Comparison of ENCODE assay signal across 17 cellular contexts in genomic region chr2:86069091-86069685, GRCh38. TPM values are rescaled to one million over a fixed set of nuclear protein-coding genes. Genes with fewer than 3 reads are reported as not detected.
DNase-seq lines count a peak whose midpoint lies in the region; ATAC-seq and TF ChIP-seq lines count a peak whose summit lies in the region.
"Had no signal": no experiment of that assay in that cellular context is flagged by ENCODE, and none has a peak within 500 bp of the region (broad histone marks: within the 10 kb centered on the region; RNA-seq: fewer than 3 reads in every experiment).

No MANE protein-coding gene starts in this region.

- H3K27ac ChIP-seq in endodermal cell (ENCODE audit: low read depth, low read length), result no peak overlapping the region
- H3K27ac ChIP-seq in trophoblast cell (ENCODE audit: low read depth, low read length), result no peak overlapping the region
- H3K27ac ChIP-seq in smooth muscle cell (ENCODE audit: low read depth), result no peak overlapping the region
- H3K27ac ChIP-seq: upper lobe of right lung had no signal

- no peak overlapping the region for H3K18ac ChIP-seq in trophoblast cell (ENCODE audit: low read length)

- intact Hi-C loops in activated CD4-positive, alpha-beta T cell treated with anti-CD3 and anti-CD28 coated beads, Interleukin-2, amount 10 ng/mL, durations not matched to agents 24 days and 14 days (cut with micrococcal nuclease), result loop anchor here (2.0 kb wide), 1 partner anchor 30 kb away; no protein-coding TSS in a partner anchor

- H3K79me2 ChIP-seq in trophoblast cell (ENCODE audit: control insufficient read depth, insufficient read depth, low read length, poor library complexity) (no peaks in the 10 kb centered on the region), smooth muscle cell (ENCODE audit: low read depth) (no peaks in the 10 kb centered on the region)

- no peak overlapping the region for H4K8ac ChIP-seq in trophoblast cell (ENCODE audit: low read depth, low read length)

- no peak for DNase-seq in activated CD4-positive, alpha-beta T cell treated with anti-CD3 and anti-CD28 coated beads, Interleukin-2, amount 10 ng/mL, durations not matched to agents 24 days and 14 days
- DNase-seq in activated CD4-positive, alpha-beta T cell treated with anti-CD3 and anti-CD28 coated beads for 48 hours, result no peak
- peak; percentile 17 for DNase-seq in M059J (ENCODE audit: low read depth)
- no peak for DNase-seq in endodermal cell
- no peak for DNase-seq in trophoblast cell
- no peak for DNase-seq in smooth muscle cell (lab: John Stamatoyannopoulos, UW; ENCODE audit: unreplicated experiment)
- no peak for DNase-seq in NCI-H510A treated with DMSO at 0.1 percent for 48 hours (lab: John Stamatoyannopoulos, UW)
- DNase-seq: 8988T; activated B cell treated with CpG ODN at 0.5 μM for 24 hours; head of caudate nucleus; NCI-H2029; NCI-H526 treated with DMSO at 0.1 percent for 48 hours; nucleus accumbens; stimulated activated naive CD8-positive, alpha-beta T cell treated with anti-CD3 and anti-CD28 coated beads, Interleukin-15, Interleukin-2, amounts not matched to agents 100 U/mL and 50 U/mL, for 24 hours; upper lobe of right lung had no signal

- peaks cover 3% of the 10 kb centered on the region for H3K9me3 Mint-ChIP-seq in activated CD4-positive, alpha-beta T cell treated with anti-CD3 and anti-CD28 coated beads, Interleukin-2, amount 10 ng/mL, durations not matched to agents 24 days and 14 days
- peaks cover 7% of the 10 kb centered on the region for H3K9me3 Mint-ChIP-seq in endodermal cell
- H3K9me3 Mint-ChIP-seq: activated B cell treated with CpG ODN at 0.5 μM for 24 hours had no signal

- H3F3A ChIP-seq in smooth muscle cell (ENCODE audit: low read depth), result no peaks in the 10 kb centered on the region

- H4K91ac ChIP-seq in trophoblast cell (ENCODE audit: low read depth, low read length), result no peak overlapping the region

- no peaks in the 10 kb centered on the region for H3K27me3 Mint-ChIP-seq in activated CD4-positive, alpha-beta T cell treated with anti-CD3 and anti-CD28 coated beads, Interleukin-2, amount 10 ng/mL, durations not matched to agents 24 days and 14 days
- H3K27me3 Mint-ChIP-seq in endodermal cell (ENCODE audit: insufficient read depth), result no peaks in the 10 kb centered on the region
- H3K27me3 Mint-ChIP-seq: activated B cell treated with CpG ODN at 0.5 μM for 24 hours had no signal

- H3K4ac ChIP-seq in trophoblast cell (ENCODE audit: low read depth, low read length), result no peak overlapping the region

- H3K27me3 ChIP-seq in endodermal cell (ENCODE audit: control insufficient read depth, insufficient read depth, low read length, poor library complexity, severe bottlenecking) (no peaks in the 10 kb centered on the region), trophoblast cell (ENCODE audit: insufficient read depth, low read length) (no peaks in the 10 kb centered on the region), smooth muscle cell (ENCODE audit: low read depth) (no peaks in the 10 kb centered on the region)
- H3K27me3 ChIP-seq: upper lobe of right lung had no signal

- no peak overlapping the region for H4K12ac ChIP-seq in trophoblast cell (ENCODE audit: low read depth, low read length)

- H3K4me1 Mint-ChIP-seq in activated CD4-positive, alpha-beta T cell treated with anti-CD3 and anti-CD28 coated beads, Interleukin-2, amount 10 ng/mL, durations not matched to agents 24 days and 14 days, result peaks cover 27% of the 10 kb centered on the region
- H3K4me1 Mint-ChIP-seq in endodermal cell, result no peaks in the 10 kb centered on the region

- no peak overlapping the region for H2BK5ac ChIP-seq in trophoblast cell (ENCODE audit: low read depth, low read length, poor library complexity)

- no peak overlapping the region for H3K9ac ChIP-seq in endodermal cell (ENCODE audit: extremely low read depth, low read length, poor library complexity, severe bottlenecking)
- H3K9ac ChIP-seq in trophoblast cell (ENCODE audit: low read length), result no peak overlapping the region
- no peak overlapping the region for H3K9ac ChIP-seq in smooth muscle cell (ENCODE audit: low read depth)

- ATAC-seq in HG03378 (IDR thresholded peaks at IDR 0.05; ENCODE audit: unreplicated experiment), result no peak
- ATAC-seq: upper lobe of right lung had no signal

- H3K4me2 ChIP-seq in trophoblast cell (ENCODE audit: low read length), result no peak overlapping the region
- H3K4me2 ChIP-seq in smooth muscle cell, result no peak overlapping the region

- peaks cover 11% of the 10 kb centered on the region for H3K79me1 ChIP-seq in trophoblast cell (ENCODE audit: low read length)

- H2AFZ ChIP-seq in trophoblast cell (ENCODE audit: insufficient read depth, low read length, poor library complexity) (no peak overlapping the region), smooth muscle cell (ENCODE audit: low read depth) (no peak overlapping the region)

- H3K9me3 ChIP-seq in endodermal cell (ENCODE audit: control insufficient read depth, low read length), result peaks cover 3% of the 10 kb centered on the region
- H3K9me3 ChIP-seq in trophoblast cell (ENCODE audit: insufficient read depth, low read depth, low read length), result no peaks in the 10 kb centered on the region
- H3K9me3 ChIP-seq in smooth muscle cell (replicated peaks; ENCODE audit: low read depth), result no peaks in the 10 kb centered on the region
- H3K9me3 ChIP-seq: upper lobe of right lung had no signal

- H3K4me1 ChIP-seq in endodermal cell (ENCODE audit: control insufficient read depth, insufficient read depth, low read length) (no peaks in the 10 kb centered on the region), trophoblast cell (ENCODE audit: control insufficient read depth in 1 of 2, insufficient read depth in 2 of 2, low read length in 2 of 2) (peaks cover 3 to 15% of the 10 kb centered on the region in 2 experiments), smooth muscle cell (ENCODE audit: low read depth) (no peaks in the 10 kb centered on the region)

- H3K36me3 ChIP-seq in endodermal cell (ENCODE audit: control insufficient read depth, insufficient read depth, low read length) (peaks cover 95% of the 10 kb centered on the region), trophoblast cell (ENCODE audit: control insufficient read depth in 1 of 2, insufficient read depth in 2 of 2, low read length in 2 of 2) (peaks cover 31 to 52% of the 10 kb centered on the region in 2 experiments), smooth muscle cell (ENCODE audit: low read depth) (peaks cover 17% of the 10 kb centered on the region)

- H3K23ac ChIP-seq in trophoblast cell (ENCODE audit: low read length), result no peak overlapping the region

- no peak overlapping the region for H2AK5ac ChIP-seq in trophoblast cell (ENCODE audit: low read length)

- TF ChIP-seq CTCF in endodermal cell (conservative IDR thresholded peaks at IDR 0.05) (peak; percentile 45), smooth muscle cell (IDR thresholded peaks at IDR 0.05; ENCODE audit: borderline replicate concordance, insufficient read depth, poor library complexity, severe bottlenecking) (no peak)

- no peak overlapping the region for H3K14ac ChIP-seq in trophoblast cell (ENCODE audit: low read length)

- peaks cover 71% of the 10 kb centered on the region for H3K36me3 Mint-ChIP-seq in activated CD4-positive, alpha-beta T cell treated with anti-CD3 and anti-CD28 coated beads, Interleukin-2, amount 10 ng/mL, durations not matched to agents 24 days and 14 days (ENCODE audit: low read depth)
- peaks cover 78% of the 10 kb centered on the region for H3K36me3 Mint-ChIP-seq in endodermal cell (ENCODE audit: low read depth)

- H3K27ac Mint-ChIP-seq in activated CD4-positive, alpha-beta T cell treated with anti-CD3 and anti-CD28 coated beads, Interleukin-2, amount 10 ng/mL, durations not matched to agents 24 days and 14 days, result peak overlapping the region; percentile 30
- H3K27ac Mint-ChIP-seq in endodermal cell, result peak overlapping the region; percentile 45
- H3K27ac Mint-ChIP-seq: activated B cell treated with CpG ODN at 0.5 μM for 24 hours, mesothelial cell of epicardium had no signal

- H3K4me3 Mint-ChIP-seq in activated CD4-positive, alpha-beta T cell treated with anti-CD3 and anti-CD28 coated beads, Interleukin-2, amount 10 ng/mL, durations not matched to agents 24 days and 14 days, result no peak overlapping the region
- H3K4me3 Mint-ChIP-seq in endodermal cell, result no peak overlapping the region
- H3K4me3 Mint-ChIP-seq: activated B cell treated with CpG ODN at 0.5 μM for 24 hours, mesothelial cell of epicardium had no signal

- H3K4me3 ChIP-seq in endodermal cell (ENCODE audit: low read length), result no peak overlapping the region
- no peak overlapping the region for H3K4me3 ChIP-seq in trophoblast cell (ENCODE audit: low read depth, low read length)
- no peak overlapping the region for H3K4me3 ChIP-seq in smooth muscle cell
- H3K4me3 ChIP-seq: upper lobe of right lung had no signal

- peak overlapping the region; percentile 40 for H2BK120ac ChIP-seq in trophoblast cell (ENCODE audit: insufficient read depth, low read length, poor library complexity)

- 81 to 98% methylated on average over 3 to 6 of the region's 8 CpGs for WGBS in endodermal cell (ENCODE audit: insufficient coverage in 1 of 2, insufficient read length in 1 of 2), 2 experiments
- no CpG with 5 or more reads among the region's 8 CpGs for WGBS in trophoblast cell (ENCODE audit: extremely low coverage, insufficient coverage, insufficient read length)
- WGBS in smooth muscle cell (ENCODE audit: low lambda C conversion rate), result 71% methylated on average over 8 of the region's 8 CpGs

- H4K20me1 ChIP-seq in smooth muscle cell (ENCODE audit: low read depth), result no peaks in the 10 kb centered on the region

- H2BK12ac ChIP-seq in trophoblast cell (ENCODE audit: low read length), result no peak overlapping the region

RNA-seq across cellular contexts. Expression of gene POLR1A, which starts 36.5 kb away (rescaled TPM):
- total RNA-seq in activated CD4-positive, alpha-beta T cell treated with anti-CD3 and anti-CD28 coated beads, Interleukin-2, amount 10 ng/mL, durations not matched to agents 24 days and 14 days, result 66.8 and 73.5 TPM in 2 replicates
- total RNA-seq in M059J (2014; rRNA removed; shearing (Covaris generic)), result 18.1 and 18.6 TPM in 2 replicates
- total RNA-seq in endodermal cell, result 10 to 100 TPM; 37.9 to 45.5 TPM
- 20.6 TPM for polyA plus RNA-seq in endodermal cell (2013, experiment 1 of 2)
- polyA plus RNA-seq in endodermal cell (2013, experiment 2 of 2), result 19.8 TPM
- polyA plus RNA-seq in trophoblast cell (2013), result 10.0 and 10.8 TPM in 2 replicates
- total RNA-seq in smooth muscle cell, result 12.2 and 20.8 TPM in 2 replicates
- polyA plus RNA-seq in smooth muscle cell, result 4.9 and 6.0 TPM in 2 replicates

RNA-seq across cellular contexts. Expression of gene PTCD3, which starts 36.8 kb away (rescaled TPM):
- total RNA-seq in activated CD4-positive, alpha-beta T cell treated with anti-CD3 and anti-CD28 coated beads, Interleukin-2, amount 10 ng/mL, durations not matched to agents 24 days and 14 days, result 169 and 177 TPM in 2 replicates
- 38.3 and 52.6 TPM in 2 replicates for total RNA-seq in M059J (2014; rRNA removed; shearing (Covaris generic))
- total RNA-seq in endodermal cell (100 to 1,000 TPM; 184 to 191 TPM), smooth muscle cell (78.7 and 147 TPM in 2 replicates)
- polyA plus RNA-seq in endodermal cell (2013, experiment 1 of 2), result 149 TPM
- polyA plus RNA-seq in endodermal cell (2013, experiment 2 of 2), result 126 TPM
- polyA plus RNA-seq in trophoblast cell (2013), result 50.1 and 50.9 TPM in 2 replicates
- polyA plus RNA-seq in smooth muscle cell, result 42.2 and 58.7 TPM in 2 replicates
